1 cellular context compared by ENCODE assay signal in the genomic region with DNA sequence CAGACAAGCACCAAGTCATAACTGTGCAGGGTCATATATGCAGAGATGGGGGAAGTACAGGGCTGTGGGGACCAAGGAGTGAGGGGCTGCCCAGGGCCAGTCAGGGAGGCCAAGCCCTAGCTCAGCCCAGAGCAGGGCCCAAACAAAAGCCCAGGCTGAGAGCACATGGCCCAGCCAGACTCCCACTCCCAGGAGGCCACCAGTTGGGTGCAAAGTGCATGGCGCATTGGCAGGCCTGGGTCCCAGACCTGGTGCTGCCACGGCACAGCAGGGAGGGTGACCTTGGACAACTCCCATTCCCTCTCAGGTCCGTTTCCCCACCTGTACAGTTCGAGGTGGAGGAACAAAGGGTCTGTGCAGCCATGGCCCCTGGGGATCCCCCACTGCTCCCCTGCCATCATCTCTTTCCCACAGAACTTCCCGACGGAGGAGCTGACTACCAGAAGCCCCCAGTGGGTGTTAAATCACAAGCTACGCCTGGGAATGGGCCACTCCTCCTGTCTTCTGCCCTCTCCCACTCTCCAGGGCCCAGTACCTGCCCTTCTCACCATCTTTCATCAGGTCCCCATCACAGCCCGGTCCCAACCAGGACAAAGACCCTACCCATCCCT.
TF ChIP-seq lines count a peak whose summit lies in the region.

No MANE protein-coding gene starts in this region.

TF ChIP-seq in HepG2, 621 proteins besides CTCF, POLR2A, EP300 and RAD21 (continued from another document and continues in another):
- TF ChIP-seq, protein P1, sequence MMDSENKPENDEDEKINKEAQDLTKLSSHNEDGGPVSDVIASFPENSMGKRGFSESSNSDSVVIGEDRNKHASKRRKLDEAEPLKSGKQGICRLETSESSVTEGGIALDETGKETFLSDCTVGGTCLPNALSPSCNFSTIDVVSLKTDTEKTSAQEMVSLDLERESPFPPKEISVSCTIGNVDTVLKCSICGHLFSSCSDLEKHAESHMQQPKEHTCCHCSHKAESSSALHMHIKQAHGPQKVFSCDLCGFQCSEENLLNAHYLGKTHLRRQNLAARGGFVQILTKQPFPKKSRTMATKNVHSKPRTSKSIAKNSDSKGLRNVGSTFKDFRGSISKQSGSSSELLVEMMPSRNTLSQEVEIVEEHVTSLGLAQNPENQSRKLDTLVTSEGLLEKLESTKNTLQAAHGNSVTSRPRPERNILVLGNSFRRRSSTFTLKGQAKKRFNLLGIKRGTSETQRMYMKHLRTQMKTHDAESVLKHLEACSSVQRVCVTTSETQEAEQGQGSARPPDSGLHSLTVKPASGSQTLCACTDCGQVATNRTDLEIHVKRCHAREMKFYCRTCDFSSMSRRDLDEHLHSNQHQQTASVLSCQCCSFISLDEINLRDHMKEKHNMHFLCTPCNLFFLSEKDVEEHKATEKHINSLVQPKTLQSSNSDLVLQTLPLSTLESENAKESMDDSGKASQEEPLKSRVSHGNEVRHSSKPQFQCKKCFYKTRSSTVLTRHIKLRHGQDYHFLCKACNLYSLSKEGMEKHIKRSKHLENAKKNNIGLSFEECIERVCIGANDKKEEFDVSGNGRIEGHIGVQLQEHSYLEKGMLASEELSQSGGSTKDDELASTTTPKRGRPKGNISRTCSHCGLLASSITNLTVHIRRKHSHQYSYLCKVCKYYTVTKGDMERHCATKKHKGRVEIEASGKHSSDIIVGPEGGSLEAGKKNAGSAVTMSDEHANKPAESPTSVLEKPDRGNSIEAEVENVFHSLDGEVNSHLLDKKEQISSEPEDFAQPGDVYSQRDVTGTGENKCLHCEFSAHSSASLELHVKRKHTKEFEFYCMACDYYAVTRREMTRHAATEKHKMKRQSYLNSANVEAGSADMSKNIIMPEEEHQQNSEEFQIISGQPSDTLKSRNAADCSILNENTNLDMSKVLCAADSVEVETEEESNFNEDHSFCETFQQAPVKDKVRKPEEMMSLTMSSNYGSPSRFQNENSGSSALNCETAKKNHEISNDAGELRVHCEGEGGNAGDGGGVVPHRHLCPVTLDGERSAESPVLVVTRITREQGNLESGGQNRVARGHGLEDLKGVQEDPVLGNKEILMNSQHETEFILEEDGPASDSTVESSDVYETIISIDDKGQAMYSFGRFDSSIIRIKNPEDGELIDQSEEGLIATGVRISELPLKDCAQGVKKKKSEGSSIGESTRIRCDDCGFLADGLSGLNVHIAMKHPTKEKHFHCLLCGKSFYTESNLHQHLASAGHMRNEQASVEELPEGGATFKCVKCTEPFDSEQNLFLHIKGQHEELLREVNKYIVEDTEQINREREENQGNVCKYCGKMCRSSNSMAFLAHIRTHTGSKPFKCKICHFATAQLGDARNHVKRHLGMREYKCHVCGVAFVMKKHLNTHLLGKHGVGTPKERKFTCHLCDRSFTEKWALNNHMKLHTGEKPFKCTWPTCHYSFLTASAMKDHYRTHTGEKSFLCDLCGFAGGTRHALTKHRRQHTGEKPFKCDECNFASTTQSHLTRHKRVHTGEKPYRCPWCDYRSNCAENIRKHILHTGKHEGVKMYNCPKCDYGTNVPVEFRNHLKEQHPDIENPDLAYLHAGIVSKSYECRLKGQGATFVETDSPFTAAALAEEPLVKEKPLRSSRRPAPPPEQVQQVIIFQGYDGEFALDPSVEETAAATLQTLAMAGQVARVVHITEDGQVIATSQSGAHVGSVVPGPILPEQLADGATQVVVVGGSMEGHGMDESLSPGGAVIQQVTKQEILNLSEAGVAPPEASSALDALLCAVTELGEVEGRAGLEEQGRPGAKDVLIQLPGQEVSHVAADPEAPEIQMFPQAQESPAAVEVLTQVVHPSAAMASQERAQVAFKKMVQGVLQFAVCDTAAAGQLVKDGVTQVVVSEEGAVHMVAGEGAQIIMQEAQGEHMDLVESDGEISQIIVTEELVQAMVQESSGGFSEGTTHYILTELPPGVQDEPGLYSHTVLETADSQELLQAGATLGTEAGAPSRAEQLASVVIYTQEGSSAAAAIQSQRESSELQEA (CRISPR knock-in tag; IDR thresholded peaks at IDR 0.05; ENCODE audit: not compliant biosample characterization): no peak
- TF ChIP-seq REL (CRISPR knock-in tag; conservative IDR thresholded peaks at IDR 0.05) (no peak), PRMT3 (CRISPR knock-in tag; IDR thresholded peaks at IDR 0.05; ENCODE audit: borderline replicate concordance, low read depth) (peak; percentile 26; the same call in 1 of the 2 replicates), FOXA1 (IDR thresholded peaks at IDR 0.05) (no peak), FOXA1 (CRISPR knock-in tag; IDR thresholded peaks at IDR 0.05) (no peak), ZNF558 (CRISPR knock-in tag; IDR thresholded peaks at IDR 0.05; ENCODE audit: borderline replicate concordance) (no peak), ZNF333 (CRISPR knock-in tag; IDR thresholded peaks at IDR 0.05; ENCODE audit: borderline replicate concordance) (peak; percentile 75; the same call in 1 of the 2 replicates), EEA1 (CRISPR knock-in tag; IDR thresholded peaks at IDR 0.05; ENCODE audit: borderline replicate concordance) (no peak; the same call in 1 of the 2 replicates), CENPX (CRISPR knock-in tag; IDR thresholded peaks at IDR 0.05) (no peak), ZMYM3 (CRISPR knock-in tag; IDR thresholded peaks at IDR 0.05) (peak; percentile 89), ZNF446 (CRISPR knock-in tag; IDR thresholded peaks at IDR 0.05) (peak; percentile 42; the same call in 1 of the 2 replicates), ZNF335 (CRISPR knock-in tag; IDR thresholded peaks at IDR 0.05) (no peak), ZNF234 (CRISPR knock-in tag; conservative IDR thresholded peaks at IDR 0.05) (no peak), JARID2 (CRISPR knock-in tag; IDR thresholded peaks at IDR 0.05; ENCODE audit: insufficient replicate concordance) (peak; percentile 86), ZNF629 (CRISPR knock-in tag; conservative IDR thresholded peaks at IDR 0.05) (no peak; the same call in 1 of the 2 replicates), DBP (CRISPR knock-in tag; IDR thresholded peaks at IDR 0.05; ENCODE audit: not compliant biosample characterization) (no peak), REXO4 (CRISPR knock-in tag; IDR thresholded peaks at IDR 0.05; ENCODE audit: borderline replicate concordance) (no peak), ZNF235 (CRISPR knock-in tag; IDR thresholded peaks at IDR 0.05; ENCODE audit: borderline replicate concordance) (0 out of 2 replicates have a peak, but pooled peaks have one; percentile 57), IKZF5 (CRISPR knock-in tag; IDR thresholded peaks at IDR 0.05) (peak; percentile 82), TBP (CRISPR knock-in tag; IDR thresholded peaks at IDR 0.05) (no peak), CENPBD1 (CRISPR knock-in tag; IDR thresholded peaks at IDR 0.05; ENCODE audit: borderline replicate concordance, low read depth) (peak; percentile 60; the same call in 1 of the 2 replicates), ZNF660 (CRISPR knock-in tag; IDR thresholded peaks at IDR 0.05; ENCODE audit: borderline replicate concordance, low read depth) (no peak), RAD51 (IDR thresholded peaks at IDR 0.05; ENCODE audit: borderline replicate concordance) (no peak), ZFP82 (CRISPR knock-in tag; IDR thresholded peaks at IDR 0.05; ENCODE audit: borderline replicate concordance) (peak; percentile 91; the same call in 1 of the 2 replicates), MAZ (IDR thresholded peaks at IDR 0.05; ENCODE audit: borderline replicate concordance, low read depth, low read length) (no peak), MAZ (CRISPR knock-in tag; IDR thresholded peaks at IDR 0.05; ENCODE audit: low read depth) (peak; percentile 55; the same call in 1 of the 2 replicates), RBM39 (IDR thresholded peaks at IDR 0.05; ENCODE audit: low read depth, low read length, poor library complexity, severe bottlenecking) (peak; percentile 12), ZNF329 (CRISPR knock-in tag; IDR thresholded peaks at IDR 0.05; ENCODE audit: low read depth) (peak; percentile 77; the same call in 1 of the 2 replicates), RXRB (CRISPR knock-in tag; IDR thresholded peaks at IDR 0.05; ENCODE audit: borderline replicate concordance) (peak; percentile 59; the same call in 1 of the 2 replicates)
- TF ChIP-seq, protein P2, sequence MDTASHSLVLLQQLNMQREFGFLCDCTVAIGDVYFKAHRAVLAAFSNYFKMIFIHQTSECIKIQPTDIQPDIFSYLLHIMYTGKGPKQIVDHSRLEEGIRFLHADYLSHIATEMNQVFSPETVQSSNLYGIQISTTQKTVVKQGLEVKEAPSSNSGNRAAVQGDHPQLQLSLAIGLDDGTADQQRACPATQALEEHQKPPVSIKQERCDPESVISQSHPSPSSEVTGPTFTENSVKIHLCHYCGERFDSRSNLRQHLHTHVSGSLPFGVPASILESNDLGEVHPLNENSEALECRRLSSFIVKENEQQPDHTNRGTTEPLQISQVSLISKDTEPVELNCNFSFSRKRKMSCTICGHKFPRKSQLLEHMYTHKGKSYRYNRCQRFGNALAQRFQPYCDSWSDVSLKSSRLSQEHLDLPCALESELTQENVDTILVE (CRISPR knock-in tag; IDR thresholded peaks at IDR 0.05): peak; percentile 56; the same call in 1 of the 2 replicates
- TF ChIP-seq, protein P3, sequence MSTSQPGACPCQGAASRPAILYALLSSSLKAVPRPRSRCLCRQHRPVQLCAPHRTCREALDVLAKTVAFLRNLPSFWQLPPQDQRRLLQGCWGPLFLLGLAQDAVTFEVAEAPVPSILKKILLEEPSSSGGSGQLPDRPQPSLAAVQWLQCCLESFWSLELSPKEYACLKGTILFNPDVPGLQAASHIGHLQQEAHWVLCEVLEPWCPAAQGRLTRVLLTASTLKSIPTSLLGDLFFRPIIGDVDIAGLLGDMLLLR (CRISPR knock-in tag; IDR thresholded peaks at IDR 0.05): peak; percentile 66; the same call in 1 of the 2 replicates
- TF ChIP-seq, protein P4, sequence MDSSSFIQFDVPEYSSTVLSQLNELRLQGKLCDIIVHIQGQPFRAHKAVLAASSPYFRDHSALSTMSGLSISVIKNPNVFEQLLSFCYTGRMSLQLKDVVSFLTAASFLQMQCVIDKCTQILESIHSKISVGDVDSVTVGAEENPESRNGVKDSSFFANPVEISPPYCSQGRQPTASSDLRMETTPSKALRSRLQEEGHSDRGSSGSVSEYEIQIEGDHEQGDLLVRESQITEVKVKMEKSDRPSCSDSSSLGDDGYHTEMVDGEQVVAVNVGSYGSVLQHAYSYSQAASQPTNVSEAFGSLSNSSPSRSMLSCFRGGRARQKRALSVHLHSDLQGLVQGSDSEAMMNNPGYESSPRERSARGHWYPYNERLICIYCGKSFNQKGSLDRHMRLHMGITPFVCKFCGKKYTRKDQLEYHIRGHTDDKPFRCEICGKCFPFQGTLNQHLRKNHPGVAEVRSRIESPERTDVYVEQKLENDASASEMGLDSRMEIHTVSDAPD (CRISPR knock-in tag; IDR thresholded peaks at IDR 0.05): peak; percentile 99
